In the genomic region with DNA sequence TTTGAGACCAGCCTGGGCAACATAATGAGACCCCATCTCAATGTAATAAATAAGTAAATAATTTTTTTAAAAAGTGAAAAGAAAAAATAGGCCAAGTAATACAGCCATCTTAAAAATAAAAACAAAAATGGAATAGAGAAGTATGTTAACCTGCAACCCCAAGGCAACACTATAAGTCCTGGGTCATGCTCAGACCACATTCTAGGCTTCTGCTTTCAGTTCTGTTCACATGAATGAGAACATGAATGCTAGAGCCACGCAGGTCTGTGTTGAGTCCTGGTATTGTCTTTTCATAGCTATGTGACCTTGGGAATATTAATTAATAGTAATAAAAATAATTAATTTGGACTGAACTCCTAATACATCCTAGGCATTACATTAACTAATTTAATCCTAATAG, we compare ENCODE assay signal across 1 cellular context.
TF ChIP-seq lines count a peak whose summit lies in the region.

No MANE protein-coding gene starts in this region.

TF ChIP-seq in GM12878, 131 proteins besides CTCF, POLR2A, EP300 and RAD21 (continued from another document):
- no peak for TF ChIP-seq NFXL1 (IDR thresholded peaks at IDR 0.05; ENCODE audit: borderline replicate concordance)
- no peak for TF ChIP-seq SMARCA5 (IDR thresholded peaks at IDR 0.05)
- TF ChIP-seq NFIC (IDR thresholded peaks at IDR 0.05; ENCODE audit: low read depth, low read length): 0 out of 2 replicates have a peak, but pooled peaks have one; percentile 31
- TF ChIP-seq TCF12 (IDR thresholded peaks at IDR 0.05; ENCODE audit: low read depth, low read length): no peak
- TF ChIP-seq BCL11A (IDR thresholded peaks at IDR 0.05; ENCODE audit: low read depth, low read length): 0 out of 2 replicates have a peak, but pooled peaks have one; percentile 23
- TF ChIP-seq NRF1 (conservative IDR thresholded peaks at IDR 0.05; ENCODE audit: low read depth, low read length): no peak
- no peak for TF ChIP-seq SIX5 (IDR thresholded peaks at IDR 0.05; ENCODE audit: low read depth, low read length, severe bottlenecking)
- TF ChIP-seq MEF2B (IDR thresholded peaks at IDR 0.05; ENCODE audit: partially characterized antibody, poor library complexity, severe bottlenecking): peak; percentile 24
- TF ChIP-seq PAX8 (IDR thresholded peaks at IDR 0.05): no peak
- peak; percentile 69 for TF ChIP-seq SPI1 (IDR thresholded peaks at IDR 0.05; ENCODE audit: borderline replicate concordance, insufficient read depth, low read depth, low read length)
- 0 out of 2 replicates have a peak, but pooled peaks have one; percentile 43 for TF ChIP-seq IRF4 (IDR thresholded peaks at IDR 0.05; ENCODE audit: low read depth, low read length)
- TF ChIP-seq RB1 (IDR thresholded peaks at IDR 0.05; ENCODE audit: borderline replicate concordance): no peak
- no peak for TF ChIP-seq ZNF622 (IDR thresholded peaks at IDR 0.05)
- TF ChIP-seq CBX3 (IDR thresholded peaks at IDR 0.05; ENCODE audit: borderline replicate concordance, low read depth): no peak
- TF ChIP-seq, protein P1, sequence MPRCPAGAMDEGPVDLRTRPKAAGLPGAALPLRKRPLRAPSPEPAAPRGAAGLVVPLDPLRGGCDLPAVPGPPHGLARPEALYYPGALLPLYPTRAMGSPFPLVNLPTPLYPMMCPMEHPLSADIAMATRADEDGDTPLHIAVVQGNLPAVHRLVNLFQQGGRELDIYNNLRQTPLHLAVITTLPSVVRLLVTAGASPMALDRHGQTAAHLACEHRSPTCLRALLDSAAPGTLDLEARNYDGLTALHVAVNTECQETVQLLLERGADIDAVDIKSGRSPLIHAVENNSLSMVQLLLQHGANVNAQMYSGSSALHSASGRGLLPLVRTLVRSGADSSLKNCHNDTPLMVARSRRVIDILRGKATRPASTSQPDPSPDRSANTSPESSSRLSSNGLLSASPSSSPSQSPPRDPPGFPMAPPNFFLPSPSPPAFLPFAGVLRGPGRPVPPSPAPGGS (IDR thresholded peaks at IDR 0.05; ENCODE audit: borderline replicate concordance, insufficient read depth, low read depth, low read length, poor library complexity, severe bottlenecking): peak; percentile 27
- no peak for TF ChIP-seq PML (IDR thresholded peaks at IDR 0.05; ENCODE audit: low read length)
- TF ChIP-seq EGR1 (IDR thresholded peaks at IDR 0.05; ENCODE audit: borderline replicate concordance in 1 of 2, low read depth in 2 of 2, low read length in 2 of 2): no peak
- 0 out of 2 replicates have a peak, but pooled peaks have one; percentile 9 for TF ChIP-seq NR2F1 (conservative IDR thresholded peaks at IDR 0.05)
- TF ChIP-seq, protein P2, sequence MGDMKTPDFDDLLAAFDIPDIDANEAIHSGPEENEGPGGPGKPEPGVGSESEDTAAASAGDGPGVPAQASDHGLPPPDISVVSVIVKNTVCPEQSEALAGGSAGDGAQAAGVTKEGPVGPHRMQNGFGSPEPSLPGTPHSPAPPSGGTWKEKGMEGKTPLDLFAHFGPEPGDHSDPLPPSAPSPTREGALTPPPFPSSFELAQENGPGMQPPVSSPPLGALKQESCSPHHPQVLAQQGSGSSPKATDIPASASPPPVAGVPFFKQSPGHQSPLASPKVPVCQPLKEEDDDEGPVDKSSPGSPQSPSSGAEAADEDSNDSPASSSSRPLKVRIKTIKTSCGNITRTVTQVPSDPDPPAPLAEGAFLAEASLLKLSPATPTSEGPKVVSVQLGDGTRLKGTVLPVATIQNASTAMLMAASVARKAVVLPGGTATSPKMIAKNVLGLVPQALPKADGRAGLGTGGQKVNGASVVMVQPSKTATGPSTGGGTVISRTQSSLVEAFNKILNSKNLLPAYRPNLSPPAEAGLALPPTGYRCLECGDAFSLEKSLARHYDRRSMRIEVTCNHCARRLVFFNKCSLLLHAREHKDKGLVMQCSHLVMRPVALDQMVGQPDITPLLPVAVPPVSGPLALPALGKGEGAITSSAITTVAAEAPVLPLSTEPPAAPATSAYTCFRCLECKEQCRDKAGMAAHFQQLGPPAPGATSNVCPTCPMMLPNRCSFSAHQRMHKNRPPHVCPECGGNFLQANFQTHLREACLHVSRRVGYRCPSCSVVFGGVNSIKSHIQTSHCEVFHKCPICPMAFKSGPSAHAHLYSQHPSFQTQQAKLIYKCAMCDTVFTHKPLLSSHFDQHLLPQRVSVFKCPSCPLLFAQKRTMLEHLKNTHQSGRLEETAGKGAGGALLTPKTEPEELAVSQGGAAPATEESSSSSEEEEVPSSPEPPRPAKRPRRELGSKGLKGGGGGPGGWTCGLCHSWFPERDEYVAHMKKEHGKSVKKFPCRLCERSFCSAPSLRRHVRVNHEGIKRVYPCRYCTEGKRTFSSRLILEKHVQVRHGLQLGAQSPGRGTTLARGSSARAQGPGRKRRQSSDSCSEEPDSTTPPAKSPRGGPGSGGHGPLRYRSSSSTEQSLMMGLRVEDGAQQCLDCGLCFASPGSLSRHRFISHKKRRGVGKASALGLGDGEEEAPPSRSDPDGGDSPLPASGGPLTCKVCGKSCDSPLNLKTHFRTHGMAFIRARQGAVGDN (IDR thresholded peaks at IDR 0.05): peak; percentile 41; the same call in 1 of the 2 replicates
- TF ChIP-seq, protein P3, sequence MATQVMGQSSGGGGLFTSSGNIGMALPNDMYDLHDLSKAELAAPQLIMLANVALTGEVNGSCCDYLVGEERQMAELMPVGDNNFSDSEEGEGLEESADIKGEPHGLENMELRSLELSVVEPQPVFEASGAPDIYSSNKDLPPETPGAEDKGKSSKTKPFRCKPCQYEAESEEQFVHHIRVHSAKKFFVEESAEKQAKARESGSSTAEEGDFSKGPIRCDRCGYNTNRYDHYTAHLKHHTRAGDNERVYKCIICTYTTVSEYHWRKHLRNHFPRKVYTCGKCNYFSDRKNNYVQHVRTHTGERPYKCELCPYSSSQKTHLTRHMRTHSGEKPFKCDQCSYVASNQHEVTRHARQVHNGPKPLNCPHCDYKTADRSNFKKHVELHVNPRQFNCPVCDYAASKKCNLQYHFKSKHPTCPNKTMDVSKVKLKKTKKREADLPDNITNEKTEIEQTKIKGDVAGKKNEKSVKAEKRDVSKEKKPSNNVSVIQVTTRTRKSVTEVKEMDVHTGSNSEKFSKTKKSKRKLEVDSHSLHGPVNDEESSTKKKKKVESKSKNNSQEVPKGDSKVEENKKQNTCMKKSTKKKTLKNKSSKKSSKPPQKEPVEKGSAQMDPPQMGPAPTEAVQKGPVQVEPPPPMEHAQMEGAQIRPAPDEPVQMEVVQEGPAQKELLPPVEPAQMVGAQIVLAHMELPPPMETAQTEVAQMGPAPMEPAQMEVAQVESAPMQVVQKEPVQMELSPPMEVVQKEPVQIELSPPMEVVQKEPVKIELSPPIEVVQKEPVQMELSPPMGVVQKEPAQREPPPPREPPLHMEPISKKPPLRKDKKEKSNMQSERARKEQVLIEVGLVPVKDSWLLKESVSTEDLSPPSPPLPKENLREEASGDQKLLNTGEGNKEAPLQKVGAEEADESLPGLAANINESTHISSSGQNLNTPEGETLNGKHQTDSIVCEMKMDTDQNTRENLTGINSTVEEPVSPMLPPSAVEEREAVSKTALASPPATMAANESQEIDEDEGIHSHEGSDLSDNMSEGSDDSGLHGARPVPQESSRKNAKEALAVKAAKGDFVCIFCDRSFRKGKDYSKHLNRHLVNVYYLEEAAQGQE (IDR thresholded peaks at IDR 0.05; ENCODE audit: low read depth, low read length): no peak
- no peak for TF ChIP-seq SMAD5 (IDR thresholded peaks at IDR 0.05; ENCODE audit: low read depth)
- TF ChIP-seq, protein P4, sequence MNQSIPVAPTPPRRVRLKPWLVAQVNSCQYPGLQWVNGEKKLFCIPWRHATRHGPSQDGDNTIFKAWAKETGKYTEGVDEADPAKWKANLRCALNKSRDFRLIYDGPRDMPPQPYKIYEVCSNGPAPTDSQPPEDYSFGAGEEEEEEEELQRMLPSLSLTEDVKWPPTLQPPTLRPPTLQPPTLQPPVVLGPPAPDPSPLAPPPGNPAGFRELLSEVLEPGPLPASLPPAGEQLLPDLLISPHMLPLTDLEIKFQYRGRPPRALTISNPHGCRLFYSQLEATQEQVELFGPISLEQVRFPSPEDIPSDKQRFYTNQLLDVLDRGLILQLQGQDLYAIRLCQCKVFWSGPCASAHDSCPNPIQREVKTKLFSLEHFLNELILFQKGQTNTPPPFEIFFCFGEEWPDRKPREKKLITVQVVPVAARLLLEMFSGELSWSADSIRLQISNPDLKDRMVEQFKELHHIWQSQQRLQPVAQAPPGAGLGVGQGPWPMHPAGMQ (IDR thresholded peaks at IDR 0.05; ENCODE audit: borderline replicate concordance): no peak
- TF ChIP-seq NR2C1 (IDR thresholded peaks at IDR 0.05): no peak
- TF ChIP-seq, protein P5, sequence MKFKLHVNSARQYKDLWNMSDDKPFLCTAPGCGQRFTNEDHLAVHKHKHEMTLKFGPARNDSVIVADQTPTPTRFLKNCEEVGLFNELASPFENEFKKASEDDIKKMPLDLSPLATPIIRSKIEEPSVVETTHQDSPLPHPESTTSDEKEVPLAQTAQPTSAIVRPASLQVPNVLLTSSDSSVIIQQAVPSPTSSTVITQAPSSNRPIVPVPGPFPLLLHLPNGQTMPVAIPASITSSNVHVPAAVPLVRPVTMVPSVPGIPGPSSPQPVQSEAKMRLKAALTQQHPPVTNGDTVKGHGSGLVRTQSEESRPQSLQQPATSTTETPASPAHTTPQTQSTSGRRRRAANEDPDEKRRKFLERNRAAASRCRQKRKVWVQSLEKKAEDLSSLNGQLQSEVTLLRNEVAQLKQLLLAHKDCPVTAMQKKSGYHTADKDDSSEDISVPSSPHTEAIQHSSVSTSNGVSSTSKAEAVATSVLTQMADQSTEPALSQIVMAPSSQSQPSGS (IDR thresholded peaks at IDR 0.05; ENCODE audit: low read length): peak; percentile 46; the same call in 1 of the 2 replicates
TF ChIP-seq in GM12878: peak in this region for 10.
